9 cellular contexts compared by ENCODE assay signal in genomic region chr1:28173151-28173979, GRCh38. TPM values are rescaled to one million over a fixed set of nuclear protein-coding genes. Genes with fewer than 3 reads are reported as not detected.
DNase-seq lines count a peak whose midpoint lies in the region; ATAC-seq and TF ChIP-seq lines count a peak whose summit lies in the region.
"Had no signal": no experiment of that assay in that cellular context is flagged by ENCODE, and none has a peak within 500 bp of the region (broad histone marks: within the 10 kb centered on the region; RNA-seq: fewer than 3 reads in every experiment).

No MANE protein-coding gene starts in this region.

- H3K27ac Mint-ChIP-seq in activated naive CD4-positive, alpha-beta T cell treated with anti-CD3 and anti-CD28 coated beads, Interleukin-2, amount 50 U/mL, for 72 hours = no peak overlapping the region

- H3K27ac ChIP-seq in esophagus squamous epithelium (peak overlapping the region; percentile 38 to 81 (median 56)), gastrocnemius medialis (no peak overlapping the region)

- peaks cover 32% of the 10 kb centered on the region for H3K4me1 ChIP-seq in NT2/D1 (ENCODE audit: insufficient read depth, insufficient read length)
- H3K4me1 ChIP-seq in esophagus squamous epithelium = peaks cover 20 to 47% (median 27%) of the 10 kb centered on the region in 3 donors
- H3K4me1 ChIP-seq in gastrocnemius medialis = peaks cover 0 to 12% of the 10 kb centered on the region in 2 donors

- ATAC-seq in gastrocnemius medialis (no peak), HG03095 (IDR thresholded peaks at IDR 0.05; ENCODE audit: unreplicated experiment) (no peak), HG03108 (IDR thresholded peaks at IDR 0.05; ENCODE audit: unreplicated experiment) (no peak)
- no peak for ATAC-seq in activated naive CD4-positive, alpha-beta T cell treated with anti-CD3 and anti-CD28 coated beads, Interleukin-2, amount 50 U/mL, for 72 hours

- no peaks in the 10 kb centered on the region for H3K36me3 Mint-ChIP-seq in activated naive CD4-positive, alpha-beta T cell treated with anti-CD3 and anti-CD28 coated beads, Interleukin-2, amount 50 U/mL, for 72 hours

- intact Hi-C loops in esophagus squamous epithelium (cut with DNase I) = no loop called here
- intact Hi-C loops in gastrocnemius medialis (cut with DNase I; ENCODE audit: low total_unique reads) = no loop called here

- TF ChIP-seq CTCF in GM12864 (IDR thresholded peaks at IDR 0.05; ENCODE audit: low read depth, low read length, missing control alignments) (no peak), esophagus squamous epithelium (IDR thresholded peaks at IDR 0.05) (no peak), gastrocnemius medialis (IDR thresholded peaks at IDR 0.05 in 4 of 5, conservative IDR thresholded peaks at IDR 0.05 in 1 of 5) (no peak)

- in situ Hi-C loops in gastrocnemius medialis (cut with MboI; ENCODE audit: low sequenced_read_pairs in 4 of 4) = no loop called here

- H3K9me3 Mint-ChIP-seq in activated naive CD4-positive, alpha-beta T cell treated with anti-CD3 and anti-CD28 coated beads, Interleukin-2, amount 50 U/mL, for 72 hours = no peaks in the 10 kb centered on the region
- H3K9me3 Mint-ChIP-seq: HFFc6 had no signal

- no peak for DNase-seq in GM12864 (ENCODE audit: low read depth)
- DNase-seq in NT2/D1 (ENCODE audit: low read depth, low spot score) = no peak
- DNase-seq in esophagus squamous epithelium (lab: John Stamatoyannopoulos, UW) = no peak
- DNase-seq in nucleus accumbens (lab: John Stamatoyannopoulos, UW) = peak in 44 of 56 donors; percentile 5 to 81 (median 45)
- DNase-seq in gastrocnemius medialis = no peak
- no peak for DNase-seq in activated naive CD4-positive, alpha-beta T cell treated with anti-CD3 and anti-CD28 coated beads, Interleukin-2, amount 50 U/mL, for 72 hours (ENCODE audit: low spot score in 2 of 2)
- DNase-seq: HFFc6 had no signal

- H3K4me3 ChIP-seq in GM12864 (ENCODE audit: low read depth, low read length) (peak overlapping the region; percentile 28; the same call in 1 of the 2 replicates), NT2/D1 (ENCODE audit: insufficient read length, low read depth) (no peak overlapping the region), esophagus squamous epithelium (peak overlapping the region in 1 of 4 donors; percentile 40), gastrocnemius medialis (no peak overlapping the region)

- no peaks in the 10 kb centered on the region for H3K27me3 ChIP-seq in NT2/D1 (ENCODE audit: insufficient read depth, insufficient read length)
- H3K27me3 ChIP-seq in esophagus squamous epithelium = no peaks in the 10 kb centered on the region
- H3K27me3 ChIP-seq in gastrocnemius medialis = no peaks in the 10 kb centered on the region

- H3K9me3 ChIP-seq in NT2/D1 (ENCODE audit: insufficient read depth, low read length) = no peaks in the 10 kb centered on the region
- H3K9me3 ChIP-seq in esophagus squamous epithelium = no peaks in the 10 kb centered on the region
- H3K9me3 ChIP-seq in gastrocnemius medialis = no peaks in the 10 kb centered on the region

- TF ChIP-seq POLR2A in esophagus squamous epithelium (IDR thresholded peaks at IDR 0.05) (no peak), gastrocnemius medialis (IDR thresholded peaks at IDR 0.05) (no peak)

- H3K36me3 ChIP-seq in NT2/D1 (ENCODE audit: insufficient read depth, insufficient read length, low read length) = no peaks in the 10 kb centered on the region
- no peaks in the 10 kb centered on the region for H3K36me3 ChIP-seq in esophagus squamous epithelium
- H3K36me3 ChIP-seq in gastrocnemius medialis = no peaks in the 10 kb centered on the region

- WGBS in esophagus squamous epithelium, 2 donors = 44 to 54% methylated on average over 7 to 10 of the region's 11 CpGs

- peak overlapping the region; percentile 34 for H3K9ac ChIP-seq in NT2/D1 (ENCODE audit: insufficient read length, low read depth)

RNA-seq across cellular contexts. Expression of gene PTAFR, which starts 3.1 kb away (rescaled TPM):
- total RNA-seq in esophagus squamous epithelium (10 to 100 TPM in 1 of 4 donors, 1 to 10 TPM in 3; 2.7 to 12.8 (median 8.9) TPM), gastrocnemius medialis (1 to 10 TPM in 2 of 4 donors, under 1 TPM in 2; 0.76 to 1.5 (median 0.97) TPM)
- total RNA-seq in activated naive CD4-positive, alpha-beta T cell treated with anti-CD3 and anti-CD28 coated beads, Interleukin-2, amount 50 U/mL, for 72 hours = under 1 TPM; 0.06 to 0.07 TPM

RNA-seq across cellular contexts. Expression of gene DNAJC8, which starts 59.5 kb away (rescaled TPM):
- total RNA-seq in esophagus squamous epithelium = 10 to 100 TPM; 27.4 to 55.1 (median 48.9) TPM
- 10 to 100 TPM; 37.6 to 56.1 (median 51.2) TPM for total RNA-seq in gastrocnemius medialis
- total RNA-seq in activated naive CD4-positive, alpha-beta T cell treated with anti-CD3 and anti-CD28 coated beads, Interleukin-2, amount 50 U/mL, for 72 hours = 100 to 1,000 TPM in 1 of 2 donors, 10 to 100 TPM in 1; 95.4 to 103 TPM

Comparison
In these comparisons a context has a peak if more than half of its experiments do, and no peak if none do; other contexts are left out.
1. DNase-seq: peak in nucleus accumbens (44 of 56); none in GM12864 (single experiment), NT2/D1 (single experiment), esophagus squamous epithelium (single experiment), gastrocnemius medialis (0 of 2) and activated naive CD4-positive, alpha-beta T cell treated with anti-CD3 and anti-CD28 coated beads, Interleukin-2, amount 50 U/mL, for 72 hours (0 of 2).
2. H3K27ac ChIP-seq: peak in esophagus squamous epithelium (4 of 4); none in gastrocnemius medialis (0 of 4).